In genomic region chr15:52019394-52020252, GRCh38 we compare ENCODE assay signal across 8 cellular contexts. TPM values are rescaled to one million over a fixed set of nuclear protein-coding genes. Genes with fewer than 3 reads are reported as not detected.
DNase-seq lines count a peak whose midpoint lies in the region; ATAC-seq and TF ChIP-seq lines count a peak whose summit lies in the region.

No MANE protein-coding gene starts in this region.

- intact Hi-C loops in adrenal gland (cut with DNase I) (loop anchor here in 1 of 2 donors (10.0 kb wide), 1 partner anchor 55 kb away; no protein-coding TSS in a partner anchor), left ventricle myocardium inferior (cut with micrococcal nuclease) (no loop called here), prostate gland (cut with DNase I) (loop anchor here (5.0 kb wide), 2 partner anchors 47 to 243 kb away; partner anchors contain the start of gene LEO1)

- H4K20me1 ChIP-seq in DND-41 (ENCODE audit: insufficient read depth, low read length), result peaks cover 23% of the 10 kb centered on the region

- TF ChIP-seq CTCF in DND-41 (IDR thresholded peaks at IDR 0.05; ENCODE audit: borderline replicate concordance, extremely low read depth, low read length, poor library complexity, severe bottlenecking) (no peak), adrenal gland (IDR thresholded peaks at IDR 0.05) (peak in 1 of 6 experiments; percentile 14), left ventricle myocardium inferior (IDR thresholded peaks at IDR 0.05; ENCODE audit: borderline replicate concordance) (no peak), prostate gland (IDR thresholded peaks at IDR 0.05) (no peak)

- peak overlapping the region; percentile 77 for H2AFZ ChIP-seq in DND-41 (ENCODE audit: low read depth, low read length)

- 0 to 1% (median 1%) methylated on average over 14 to 100 of the region's 100 CpGs for WGBS in adrenal gland, 4 donors
- WGBS in prostate gland, result under 1% methylated on average over 76 of the region's 100 CpGs

- peak overlapping the region; percentile 83 for H3K4me2 ChIP-seq in DND-41 (ENCODE audit: insufficient read depth, low read length)

- H3K9me3 ChIP-seq in DND-41 (ENCODE audit: insufficient read depth, low read length, severe bottlenecking) (no peaks in the 10 kb centered on the region), HUES48 (ENCODE audit: control insufficient read depth, insufficient read depth, low read length) (no peaks in the 10 kb centered on the region), adrenal gland (replicated peaks in 1 of 3) (no peaks in the 10 kb centered on the region), left ventricle myocardium inferior (replicated peaks) (no peaks in the 10 kb centered on the region), prostate gland (no peaks in the 10 kb centered on the region)

- DNase-seq in DND-41 (peak; percentile 58), SW 1271 (lab: John Stamatoyannopoulos, UW) (peak; percentile 13 to 51), adrenal gland (peak; percentile 86 to 93 (median 92)), left ventricle myocardium inferior (peak; percentile 84), prostate gland (ENCODE audit: low spot score) (peak; percentile 69), ureter (ENCODE audit: low spot score) (peak; percentile 88)

- H3K4me1 ChIP-seq in DND-41 (ENCODE audit: insufficient read depth, low read length) (peaks cover 33% of the 10 kb centered on the region), HUES48 (ENCODE audit: control insufficient read depth, insufficient read depth, low read length) (peaks cover 24% of the 10 kb centered on the region), adrenal gland (replicated peaks in 1 of 2) (peaks cover 24 to 33% of the 10 kb centered on the region in 2 donors), left ventricle myocardium inferior (peaks cover 45% of the 10 kb centered on the region), prostate gland (replicated peaks) (no peaks in the 10 kb centered on the region)

- no peaks in the 10 kb centered on the region for H3K27me3 ChIP-seq in DND-41 (ENCODE audit: insufficient read depth, low read length, poor library complexity)
- no peaks in the 10 kb centered on the region for H3K27me3 ChIP-seq in HUES48 (ENCODE audit: control insufficient read depth, insufficient read depth, low read length)
- no peaks in the 10 kb centered on the region for H3K27me3 ChIP-seq in adrenal gland
- H3K27me3 ChIP-seq in left ventricle myocardium inferior (ENCODE audit: low read depth), result no peaks in the 10 kb centered on the region
- no peaks in the 10 kb centered on the region for H3K27me3 ChIP-seq in prostate gland (replicated peaks; ENCODE audit: insufficient read depth)

- peaks cover 51% of the 10 kb centered on the region for H3K79me2 ChIP-seq in DND-41 (ENCODE audit: insufficient read depth, low read length)

- TF ChIP-seq POLR2A in adrenal gland (IDR thresholded peaks at IDR 0.05), result peak; percentile 85 to 97
- peak; percentile 69 for TF ChIP-seq POLR2A in prostate gland (IDR thresholded peaks at IDR 0.05)

- no peaks in the 10 kb centered on the region; the same call in 1 of the 2 replicates for H3K36me3 ChIP-seq in DND-41 (ENCODE audit: insufficient read depth, low read length)
- no peaks in the 10 kb centered on the region for H3K36me3 ChIP-seq in HUES48 (ENCODE audit: control insufficient read depth, insufficient read depth, low read length)
- H3K36me3 ChIP-seq in adrenal gland (replicated peaks in 1 of 2), result no peaks in the 10 kb centered on the region
- H3K36me3 ChIP-seq in left ventricle myocardium inferior, result no peaks in the 10 kb centered on the region
- H3K36me3 ChIP-seq in prostate gland, result no peaks in the 10 kb centered on the region

- peak overlapping the region; percentile 90 for H3K9ac ChIP-seq in DND-41 (ENCODE audit: low read depth, low read length)
- H3K9ac ChIP-seq in HUES48 (ENCODE audit: low read depth, low read length), result peak overlapping the region; percentile 98

- H3K4me3 ChIP-seq in DND-41 (ENCODE audit: low read depth in 1 of 2, low read length in 2 of 2) (peak overlapping the region; percentile 87 to 91), HUES48 (ENCODE audit: low read depth, low read length) (peak overlapping the region; percentile 96), adrenal gland (peak overlapping the region; percentile 2 to 87 (median 83)), left ventricle myocardium inferior (peak overlapping the region; percentile 75), prostate gland (peak overlapping the region; percentile 67 to 71)

- ATAC-seq in DND-41 (ENCODE audit: insufficient read depth, low read depth), result peak; percentile 53
- peak; percentile 41 for ATAC-seq in GM21423 (IDR thresholded peaks at IDR 0.05; ENCODE audit: unreplicated experiment)

- H3K27ac ChIP-seq in DND-41 (ENCODE audit: low read length) (peak overlapping the region; percentile 93), HUES48 (ENCODE audit: low read depth, low read length) (peak overlapping the region; percentile 96), adrenal gland (peak overlapping the region; percentile 77 to 100 (median 96)), left ventricle myocardium inferior (replicated peaks) (peak overlapping the region; percentile 95), prostate gland (peak overlapping the region; percentile 96)

RNA-seq across cellular contexts. Expression of gene MAPK6, which starts 0.6 kb away (rescaled TPM):
- total RNA-seq in adrenal gland (10 to 100 TPM in 7 of 8 donors, 1 to 10 TPM in 1; 8.8 to 32.3 (median 17.1) TPM), left ventricle myocardium inferior (19.2 TPM), prostate gland (10 to 100 TPM; 22.1 to 23.8 TPM), ureter (31.9 TPM)
- 10 to 100 TPM in 1 of 3 donors, 1 to 10 TPM in 2; 2.9 to 25.5 (median 4.7) TPM for polyA plus RNA-seq in adrenal gland

RNA-seq across cellular contexts. Expression of gene LEO1, which starts 48.0 kb away (rescaled TPM):
- 10 to 100 TPM; 10.6 to 22.0 (median 15.0) TPM for total RNA-seq in adrenal gland
- polyA plus RNA-seq in adrenal gland, result 10 to 100 TPM in 1 of 3 donors, 1 to 10 TPM in 2; 6.6 to 44.6 (median 9.5) TPM
- total RNA-seq in left ventricle myocardium inferior, result 9.7 TPM
- total RNA-seq in prostate gland, result 10 to 100 TPM; 14.4 to 24.2 TPM
- total RNA-seq in ureter, result 23.1 TPM

Comparison
In these comparisons a context has a peak if more than half of its experiments do, and no peak if none do; other contexts are left out.
1. Peak in every context shown above with its lines: DNase-seq, ATAC-seq, H3K4me3 ChIP-seq and H3K27ac ChIP-seq.
2. DNase-seq: peak in every context shown above with its lines; median percentile 92 in adrenal gland; 88 in ureter; 84 in left ventricle myocardium inferior; 69 in prostate gland; 58 in DND-41; 32 in SW 1271.